Comparison of ENCODE assay signal across 25 cellular contexts in genomic region chr6:33923857-33924514, GRCh38.
A peak's percentile ranks its signal among the peaks of the same experiment; 100 is the strongest.
DNase-seq lines count a peak whose midpoint lies in the region; ATAC-seq and TF ChIP-seq lines count a peak whose summit lies in the region.
"Had no signal": no experiment of that assay in that cellular context is flagged by ENCODE, and none has a peak within 500 bp of the region (broad histone marks: within the 10 kb centered on the region; RNA-seq: fewer than 3 reads in every experiment).

No MANE protein-coding gene starts in this region.

- no peak for TF ChIP-seq EP300 in Ishikawa (IDR thresholded peaks at IDR 0.05; ENCODE audit: borderline replicate concordance)

- H3K9me3 ChIP-seq in CD4-positive, alpha-beta memory T cell (ENCODE audit: control insufficient read depth in 1 of 2, low read length in 2 of 2): no peaks in the 10 kb centered on the region
- H3K9me3 ChIP-seq: lower lobe of right lung, uterus had no signal

- peaks cover 4 to 28% (median 10%) of the 10 kb centered on the region in 4 donors for H3K4me1 Mint-ChIP-seq in CD4-positive, alpha-beta memory T cell
- peaks cover 18% of the 10 kb centered on the region for H3K4me1 Mint-ChIP-seq in activated CD8-positive, alpha-beta T cell treated with anti-CD3 and anti-CD28 coated beads, Interleukin-2, amount 10 ng/mL, durations not matched to agents 7 days and 5 days (ENCODE audit: low read depth)

- no peak overlapping the region for H3K27ac ChIP-seq in CD4-positive, alpha-beta memory T cell (ENCODE audit: low read depth, low read length)
- H3K27ac ChIP-seq: 22Rv1, lower lobe of right lung, spleen, VCaP had no signal

- H3K4me1 ChIP-seq in CD4-positive, alpha-beta memory T cell (ENCODE audit: insufficient read depth, low read length): peaks cover 6% of the 10 kb centered on the region
- H3K4me1 ChIP-seq: lower lobe of right lung had no signal

- no peak overlapping the region for H3K4me3 Mint-ChIP-seq in CD4-positive, alpha-beta memory T cell
- no peak overlapping the region for H3K4me3 Mint-ChIP-seq in activated CD8-positive, alpha-beta T cell treated with anti-CD3 and anti-CD28 coated beads, Interleukin-2, amount 10 ng/mL, durations not matched to agents 7 days and 5 days
- H3K4me3 Mint-ChIP-seq: activated naive CD8-positive, alpha-beta T cell; activated T-cell treated with anti-CD3 and anti-CD28 coated beads, Interleukin-2, amount 50 U/mL, for 4 hours; T-helper 1 cell treated with Interleukin-12 subunit alpha and Interleukin-12 subunit beta and Interleukin-4 antibody, amounts not matched to agents 30 μg/mL and 1 μg/mL, for 36 hours had no signal

- no peaks in the 10 kb centered on the region for H3K27me3 Mint-ChIP-seq in CD4-positive, alpha-beta memory T cell
- H3K27me3 Mint-ChIP-seq in activated CD8-positive, alpha-beta T cell treated with anti-CD3 and anti-CD28 coated beads, Interleukin-2, amount 10 ng/mL, durations not matched to agents 7 days and 5 days (ENCODE audit: low read depth): no peaks in the 10 kb centered on the region
- H3K27me3 Mint-ChIP-seq: activated naive CD8-positive, alpha-beta T cell had no signal

- H3K27me3 ChIP-seq in CD4-positive, alpha-beta memory T cell (ENCODE audit: insufficient read depth, low read length): no peaks in the 10 kb centered on the region
- H3K27me3 ChIP-seq: spleen, uterus had no signal

- no peaks in the 10 kb centered on the region for H3K36me3 Mint-ChIP-seq in CD4-positive, alpha-beta memory T cell
- no peaks in the 10 kb centered on the region for H3K36me3 Mint-ChIP-seq in activated CD8-positive, alpha-beta T cell treated with anti-CD3 and anti-CD28 coated beads, Interleukin-2, amount 10 ng/mL, durations not matched to agents 7 days and 5 days (ENCODE audit: low read depth)
- H3K36me3 Mint-ChIP-seq: activated naive CD8-positive, alpha-beta T cell had no signal

- DNase-seq in DMS 273 (lab: John Stamatoyannopoulos, UW; ENCODE audit: unreplicated experiment): peak; percentile 69
- no peak for DNase-seq in DMS 273 treated with DMSO at 0.1 percent for 48 hours (lab: John Stamatoyannopoulos, UW)
- peak; percentile 4 to 38 (median 11) for DNase-seq in CD4-positive, alpha-beta memory T cell
- DNase-seq in activated CD8-positive, alpha-beta T cell treated with anti-CD3 and anti-CD28 coated beads, Interleukin-2, amount 10 ng/mL, durations not matched to agents 7 days and 5 days: peak; percentile 25
- DNase-seq in 8988T: no peak
- no peak for DNase-seq in NCI-H526 treated with DMSO at 0.1 percent for 48 hours (lab: John Stamatoyannopoulos, UW)
- DNase-seq in inferior parietal cortex (ENCODE audit: extremely low spot score): no peak
- DNase-seq: activated CD4-positive, alpha-beta T cell treated with anti-CD3 and anti-CD28 coated beads, Interleukin-2, amount 50 U/mL, for 4 hours; activated T-cell treated with anti-CD3 and anti-CD28 coated beads, Interleukin-2, amount 50 U/mL, for 4 hours; AML-193; effector CD4-positive, alpha-beta T cell; kidney; lower lobe of right lung; NCI-H1092 treated with DMSO at 0.1 percent for 48 hours; NCI-H524 treated with DMSO at 0.1 percent for 48 hours; OCI-M1; spleen had no signal

- intact Hi-C loops in CD4-positive, alpha-beta memory T cell (cut with micrococcal nuclease): no loop called here

- H3K36me3 ChIP-seq in CD4-positive, alpha-beta memory T cell (ENCODE audit: insufficient read depth, low read length): no peaks in the 10 kb centered on the region
- H3K36me3 ChIP-seq: lower lobe of right lung, spleen, uterus had no signal

- no peaks in the 10 kb centered on the region for H3K9me3 Mint-ChIP-seq in CD4-positive, alpha-beta memory T cell
- H3K9me3 Mint-ChIP-seq in activated CD8-positive, alpha-beta T cell treated with anti-CD3 and anti-CD28 coated beads, Interleukin-2, amount 10 ng/mL, durations not matched to agents 7 days and 5 days (ENCODE audit: insufficient read depth): no peaks in the 10 kb centered on the region
- H3K9me3 Mint-ChIP-seq: activated T-cell treated with anti-CD3 and anti-CD28 coated beads, Interleukin-2, amount 50 U/mL, for 4 hours; T-helper 1 cell treated with Interleukin-12 subunit alpha and Interleukin-12 subunit beta and Interleukin-4 antibody, amounts not matched to agents 30 μg/mL and 1 μg/mL, for 36 hours had no signal

- H3K27ac Mint-ChIP-seq in CD4-positive, alpha-beta memory T cell: peak overlapping the region in 1 of 7 donors; percentile 48
- H3K27ac Mint-ChIP-seq in activated CD8-positive, alpha-beta T cell treated with anti-CD3 and anti-CD28 coated beads, Interleukin-2, amount 10 ng/mL, durations not matched to agents 7 days and 5 days: no peak overlapping the region
- H3K27ac Mint-ChIP-seq: activated naive CD8-positive, alpha-beta T cell; T-helper 1 cell treated with Interleukin-12 subunit alpha and Interleukin-12 subunit beta and Interleukin-4 antibody, amounts not matched to agents 30 μg/mL and 1 μg/mL, for 36 hours had no signal

- no peak for TF ChIP-seq RAD21 in Ishikawa (IDR thresholded peaks at IDR 0.05; ENCODE audit: low read depth)

- CTCF ChIA-PET in CD4-positive, alpha-beta memory T cell (lab: Charles Lee; ENCODE audit: partially characterized antibody): no interaction called here
- CTCF ChIA-PET in activated CD8-positive, alpha-beta T cell treated with anti-CD3 and anti-CD28 coated beads, Interleukin-2, amount 10 ng/mL, durations not matched to agents 7 days and 5 days (lab: Charles Lee): no interaction called here

- H3K4me3 ChIP-seq in CD4-positive, alpha-beta memory T cell (ENCODE audit: low read length in 2 of 2): no peak overlapping the region
- H3K4me3 ChIP-seq: GM12878, lower lobe of right lung, spleen, uterus had no signal

- peak; percentile 50 for ATAC-seq in activated CD8-positive, alpha-beta T cell treated with anti-CD3 and anti-CD28 coated beads, Interleukin-2, amount 10 ng/mL, durations not matched to agents 7 days and 5 days
- ATAC-seq: activated T-cell treated with anti-CD3 and anti-CD28 coated beads, Interleukin-2, amount 50 U/mL, for 4 hours; esophagus mucosa; GM12878; lower lobe of right lung had no signal

- POLR2A ChIA-PET in CD4-positive, alpha-beta memory T cell (lab: Charles Lee; ENCODE audit: partially characterized antibody): no interaction called here
- POLR2A ChIA-PET in activated CD8-positive, alpha-beta T cell treated with anti-CD3 and anti-CD28 coated beads, Interleukin-2, amount 10 ng/mL, durations not matched to agents 7 days and 5 days (lab: Charles Lee): no interaction called here

TF ChIP-seq in Ishikawa, 13 proteins besides CTCF, POLR2A, EP300 and RAD21:
- TF ChIP-seq TAF1 (IDR thresholded peaks at IDR 0.05; ENCODE audit: low read depth) (no peak), USF1 (IDR thresholded peaks at IDR 0.05) (0 out of 2 replicates have a peak, but pooled peaks have one; percentile 21), TCF12 (IDR thresholded peaks at IDR 0.05; ENCODE audit: low read depth) (no peak), CEBPB (IDR thresholded peaks at IDR 0.05) (no peak), ZBTB7A (IDR thresholded peaks at IDR 0.05; ENCODE audit: low read depth) (no peak)

Comparison
In these comparisons a context has a peak if more than half of its experiments do, and no peak if none do; other contexts are left out.
1. DNase-seq: peak in DMS 273 (single experiment), CD4-positive, alpha-beta memory T cell (5 of 5) and activated CD8-positive, alpha-beta T cell treated with anti-CD3 and anti-CD28 coated beads, Interleukin-2, amount 10 ng/mL, durations not matched to agents 7 days and 5 days (single experiment); none in DMS 273 treated with DMSO at 0.1 percent for 48 hours (single experiment), 8988T (single experiment), NCI-H526 treated with DMSO at 0.1 percent for 48 hours (single experiment) and inferior parietal cortex (single experiment).